8 cellular contexts compared by ENCODE assay signal in the genomic region with DNA sequence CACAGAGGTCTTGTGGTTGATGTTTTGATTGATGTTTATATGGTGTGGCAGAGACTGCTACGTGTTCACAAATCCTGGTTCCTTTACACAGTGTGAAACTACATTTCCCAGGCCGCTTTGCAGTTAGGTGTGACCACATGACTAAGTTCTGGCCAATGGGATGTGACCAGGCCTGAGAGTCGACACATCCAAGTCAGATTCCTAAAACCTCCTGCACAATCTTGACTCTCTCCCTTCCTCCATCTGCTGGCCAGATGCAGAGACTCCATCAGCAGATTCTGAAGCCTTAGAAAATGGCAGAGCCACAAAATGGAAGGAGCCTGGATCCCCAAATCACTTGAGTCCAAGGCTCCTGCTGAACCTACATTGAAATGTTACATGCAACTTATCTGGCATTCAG. TPM values are rescaled to one million over a fixed set of nuclear protein-coding genes. Genes with fewer than 3 reads are reported as not detected.
A peak's percentile ranks its signal among the peaks of the same experiment; 100 is the strongest.
DNase-seq lines count a peak whose midpoint lies in the region; ATAC-seq and TF ChIP-seq lines count a peak whose summit lies in the region.

No MANE protein-coding gene starts in this region.

- H3K9me3 ChIP-seq in A673 (ENCODE audit: low read depth, low read length, poor library complexity, severe bottlenecking) (no peaks in the 10 kb centered on the region), GM23248 (ENCODE audit: low read depth) (no peaks in the 10 kb centered on the region), heart right ventricle (no peaks in the 10 kb centered on the region)

- no peaks in the 10 kb centered on the region for H3K9me2 ChIP-seq in GM23248 (ENCODE audit: insufficient read depth)

- no peaks in the 10 kb centered on the region for H3K79me2 ChIP-seq in GM23248 (ENCODE audit: insufficient read depth)

- no peak overlapping the region for H3K9ac ChIP-seq in GM23248

- H3K4me1 ChIP-seq in A673 (ENCODE audit: insufficient read depth, low read length, poor library complexity, severe bottlenecking) (no peaks in the 10 kb centered on the region), GM23248 (ENCODE audit: insufficient read depth) (no peaks in the 10 kb centered on the region), heart right ventricle (no peaks in the 10 kb centered on the region)

- H3K4me2 ChIP-seq in GM23248 (ENCODE audit: unreplicated experiment), result no peak overlapping the region

- no peaks in the 10 kb centered on the region for H3K27me3 ChIP-seq in A673 (replicated peaks; ENCODE audit: insufficient read depth, low read depth, low read length, poor library complexity)
- no peaks in the 10 kb centered on the region for H3K27me3 ChIP-seq in GM23248 (replicated peaks; ENCODE audit: insufficient read depth)
- H3K27me3 ChIP-seq in heart right ventricle, result no peaks in the 10 kb centered on the region

- ATAC-seq in heart right ventricle (peak; percentile 34 to 76 (median 64)), HG02588 (IDR thresholded peaks at IDR 0.05; ENCODE audit: unreplicated experiment) (no peak)

- TF ChIP-seq CTCF in A673 (conservative IDR thresholded peaks at IDR 0.05; ENCODE audit: low read depth, low read length) (0 out of 2 replicates have a peak, but pooled peaks have one; percentile 31), heart right ventricle (IDR thresholded peaks at IDR 0.05) (peak in 1 of 9 donors; percentile 19)

- intact Hi-C loops in A673 (cut with micrococcal nuclease; ENCODE audit: unreplicated experiment) (no loop called here), heart right ventricle (cut with DNase I) (no loop called here)

- no peaks in the 10 kb centered on the region for H3F3A ChIP-seq in GM23248 (ENCODE audit: insufficient read depth)

- WGBS in GM23248 (ENCODE audit: low coverage in 1 of 2, low lambda C conversion rate in 2 of 2, missing lambda C conversion rate in 2 of 2), 2 experiments, result 53 to 58% methylated on average over 3 of the region's 3 CpGs
- 67 to 72% methylated on average over 3 of the region's 3 CpGs for WGBS in heart right ventricle, 2 donors

- H3K4me3 ChIP-seq in A673 (ENCODE audit: low read depth, low read length, poor library complexity, severe bottlenecking) (no peak overlapping the region), GM23248 (no peak overlapping the region), heart right ventricle (no peak overlapping the region)

- BruUV-seq in A673 (replicated peaks; lab: Mats Ljungman, UMichigan), result no TSS peak

- in situ Hi-C loops in GM23248 (cut with MboI), result no loop called here
- in situ Hi-C loops in SK-MEL-5 (cut with HindIII; ENCODE audit: low pct_unique_long_range_greater_than_20kb, low sequenced_read_pairs), result no loop called here

- peak overlapping the region; percentile 79 for H2AFZ ChIP-seq in GM23248

- H3K27ac ChIP-seq in A673 (ENCODE audit: low read depth, low read length, poor library complexity, severe bottlenecking) (no peak overlapping the region), GM23248 (no peak overlapping the region), heart right ventricle (no peak overlapping the region)

- DNase-seq in A673 (ENCODE audit: low spot score), result peak; percentile 68
- DNase-seq in GM23248, result peak; percentile 84
- peak; percentile 93 for DNase-seq in SK-MEL-5 (ENCODE audit: low read depth, low spot score)
- no peak for DNase-seq in heart right ventricle
- DNase-seq in COLO668 (lab: John Stamatoyannopoulos, UW; ENCODE audit: unreplicated experiment), result no peak
- no peak for DNase-seq in T-helper 9 cell
- DNase-seq in central memory CD4-positive, alpha-beta T cell, result no peak

- POLR2A ChIA-PET in A673 (lab: Charles Lee; ENCODE audit: low non-redundant PET), result interaction anchor here (0.5 kb wide), 1 partner anchor 10 kb away, joined by 4 read pairs; no protein-coding TSS in a partner anchor

- CTCF ChIA-PET in A673 (lab: Charles Lee), result no interaction called here

- no peaks in the 10 kb centered on the region for H4K20me1 ChIP-seq in GM23248 (ENCODE audit: insufficient read depth)

- H3K36me3 ChIP-seq in A673 (ENCODE audit: insufficient read depth, low read length, poor library complexity, severe bottlenecking) (peaks cover 84% of the 10 kb centered on the region), GM23248 (ENCODE audit: low read depth) (no peaks in the 10 kb centered on the region; the same call in 1 of the 2 replicates), heart right ventricle (peaks cover 0 to 100% (median 75%) of the 10 kb centered on the region in 9 donors)

RNA-seq across cellular contexts. Expression of a gene that starts 12.6 kb away (rescaled TPM):
- total RNA-seq in A673 (2021), result not detected in 2 replicates
- total RNA-seq in GM23248 (2014; rRNA removed; shearing (Covaris generic)), result not detected in 2 replicates
- polyA plus RNA-seq in GM23248 (2016; fragmentation: Nextera tagmentation; extraction: Ambion mirVana), result 1.8 and 2.4 TPM in 2 replicates
- not detected in 2 replicates for total RNA-seq in SK-MEL-5 (2014; rRNA removed; shearing (Covaris generic))
- not detected in 2 replicates for polyA plus RNA-seq in SK-MEL-5 (2015; cell fraction: cytosol; rRNA removed)
- polyA plus RNA-seq in SK-MEL-5 (2015; cell fraction: nucleus; rRNA removed), result not detected in 2 replicates
- 10 to 100 TPM in 2 of 10 donors, 1 to 10 TPM in 8; 2.0 to 34.2 (median 3.9) TPM for total RNA-seq in heart right ventricle
- polyA plus RNA-seq in heart right ventricle, result 1 to 10 TPM; 2.3 to 3.5 TPM

RNA-seq across cellular contexts. Expression of a gene that starts 14.4 kb away (rescaled TPM):
- total RNA-seq in A673 (2021) (121 and 125 TPM in 2 replicates), heart right ventricle (10 to 100 TPM; 34.1 to 67.8 (median 45.1) TPM)
- 13.9 and 18.7 TPM in 2 replicates for total RNA-seq in GM23248 (2014; rRNA removed; shearing (Covaris generic))
- polyA plus RNA-seq in GM23248 (2016; fragmentation: Nextera tagmentation; extraction: Ambion mirVana) (7.1 and 7.8 TPM in 2 replicates), heart right ventricle (10 to 100 TPM; 43.5 to 50.5 TPM)
- total RNA-seq in SK-MEL-5 (2014; rRNA removed; shearing (Covaris generic)), result 15.0 and 17.4 TPM in 2 replicates
- 19.6 and 23.9 TPM in 2 replicates for polyA plus RNA-seq in SK-MEL-5 (2015; cell fraction: cytosol; rRNA removed)
- 14.8 and 21.0 TPM in 2 replicates for polyA plus RNA-seq in SK-MEL-5 (2015; cell fraction: nucleus; rRNA removed)

RNA-seq across cellular contexts. Expression of a gene that starts 15.8 kb away (rescaled TPM):
- total RNA-seq in A673 (2021), result 1.2 and 1.6 TPM in 2 replicates
- total RNA-seq in GM23248 (2014; rRNA removed; shearing (Covaris generic)), result 0.63 TPM in 1 of 2 replicates, not detected in the other
- polyA plus RNA-seq in GM23248 (2016; fragmentation: Nextera tagmentation; extraction: Ambion mirVana), result 0.30 TPM in 1 of 2 replicates, not detected in the other
- total RNA-seq in SK-MEL-5 (2014; rRNA removed; shearing (Covaris generic)), result 0.53 and 0.59 TPM in 2 replicates
- polyA plus RNA-seq in SK-MEL-5 (2015; cell fraction: cytosol; rRNA removed), result 0.51 and 3.4 TPM in 2 replicates
- polyA plus RNA-seq in SK-MEL-5 (2015; cell fraction: nucleus; rRNA removed), result not detected in 2 replicates
- total RNA-seq in heart right ventricle, result under 1 TPM in 3 of 10 donors, not detected in 7; 0.22 to 0.54 (median 0.26) TPM
- polyA plus RNA-seq in heart right ventricle, result under 1 TPM in 1 of 2 donors, not detected in 1; 0.20 TPM

RNA-seq across cellular contexts. Expression of a gene that starts 22.8 kb away (rescaled TPM):
- 3.7 and 4.4 TPM in 2 replicates for total RNA-seq in A673 (2021)
- 0.51 TPM in 1 of 2 replicates, not detected in the other for total RNA-seq in GM23248 (2014; rRNA removed; shearing (Covaris generic))
- 0.40 TPM in 1 of 2 replicates, not detected in the other for polyA plus RNA-seq in GM23248 (2016; fragmentation: Nextera tagmentation; extraction: Ambion mirVana)
- 0.05 TPM in 1 of 2 replicates, not detected in the other for total RNA-seq in SK-MEL-5 (2014; rRNA removed; shearing (Covaris generic))
- 0.05 and 0.06 TPM in 2 replicates for polyA plus RNA-seq in SK-MEL-5 (2015; cell fraction: cytosol; rRNA removed)
- not detected in 2 replicates for polyA plus RNA-seq in SK-MEL-5 (2015; cell fraction: nucleus; rRNA removed)
- total RNA-seq in heart right ventricle, result 1 to 10 TPM in 2 of 10 donors, under 1 TPM in 8; 0.25 to 1.0 (median 0.77) TPM
- 1 to 10 TPM in 1 of 2 donors, under 1 TPM in 1; 0.13 to 3.1 TPM for polyA plus RNA-seq in heart right ventricle

RNA-seq across cellular contexts. Expression of a gene that starts 40.2 kb away (rescaled TPM):
- 0.37 TPM in 1 of 2 replicates, not detected in the other for total RNA-seq in A673 (2021)
- not detected in 2 replicates for total RNA-seq in GM23248 (2014; rRNA removed; shearing (Covaris generic))
- not detected in 2 replicates for polyA plus RNA-seq in GM23248 (2016; fragmentation: Nextera tagmentation; extraction: Ambion mirVana)
- total RNA-seq in SK-MEL-5 (2014; rRNA removed; shearing (Covaris generic)), result 0.19 TPM in 1 of 2 replicates, not detected in the other
- polyA plus RNA-seq in SK-MEL-5 (2015; cell fraction: cytosol; rRNA removed), result 0.28 and 0.44 TPM in 2 replicates
- polyA plus RNA-seq in SK-MEL-5 (2015; cell fraction: nucleus; rRNA removed), result 5.1 and 9.8 TPM in 2 replicates
- not detected for total RNA-seq in heart right ventricle
- polyA plus RNA-seq in heart right ventricle, result not detected

Comparison
In these comparisons a context has a peak if more than half of its experiments do, and no peak if none do; other contexts are left out.
1. DNase-seq: peak in A673 (single experiment), GM23248 (single experiment) and SK-MEL-5 (single experiment); none in heart right ventricle (0 of 2), COLO668 (single experiment), T-helper 9 cell (single experiment) and central memory CD4-positive, alpha-beta T cell (single experiment).